3 cellular contexts compared by ENCODE assay signal in genomic region chr2:241182126-241182525, GRCh38.
"Had no signal": no experiment of that assay in that cellular context is flagged by ENCODE, and none has a peak within 500 bp of the region (broad histone marks: within the 10 kb centered on the region; RNA-seq: fewer than 3 reads in every experiment).

No MANE protein-coding gene starts in this region.

- H3K4me3 ChIP-seq: GM12878 had no signal

- ATAC-seq: GM12878 had no signal

- DNase-seq: GDM1, GF-D8 had no signal
